ENCODE assay signal across 20 cellular contexts in the genomic region with DNA sequence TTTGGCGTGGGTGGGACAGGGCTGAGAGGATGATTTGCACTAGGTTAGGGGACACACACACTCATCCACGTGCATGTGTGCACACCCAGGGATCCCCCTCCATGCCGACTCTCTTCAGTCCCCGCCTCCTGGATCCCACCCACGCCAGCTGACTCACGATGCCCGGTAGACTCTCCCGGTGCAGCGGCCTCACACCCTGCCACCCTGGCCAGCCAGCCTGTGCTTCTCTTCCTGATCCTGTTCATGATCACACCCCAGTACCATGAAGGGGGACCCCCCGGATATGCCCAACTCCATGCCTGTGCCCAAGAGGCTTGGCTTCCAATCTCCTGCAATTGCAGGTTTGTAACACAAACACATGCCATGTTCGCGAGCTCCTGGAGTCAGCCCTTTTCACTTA.
"Had no signal": no experiment of that assay in that cellular context is flagged by ENCODE, and none has a peak within 500 bp of the region (broad histone marks: within the 10 kb centered on the region; RNA-seq: fewer than 3 reads in every experiment).

No MANE protein-coding gene starts in this region.

- H3K4me1 ChIP-seq: heart left ventricle, psoas muscle, right lobe of liver, transverse colon had no signal

- H3K4me3 Mint-ChIP-seq: memory B cell; nephron progenitor cell; stimulated activated naive B cell treated with anti-CD40 and anti-IgM and Interleukin-4, amounts not matched to agents 10 μg/mL and 1 μg/mL and 100 μg/mL, for 72 hours had no signal

- ATAC-seq: heart left ventricle; psoas muscle; stimulated activated naive B cell treated with anti-CD40 and anti-IgM and Interleukin-4, amounts not matched to agents 10 μg/mL and 1 μg/mL and 100 μg/mL, for 72 hours had no signal

- H3K36me3 ChIP-seq: heart left ventricle, neutrophil, right lobe of liver, stomach, thoracic aorta, transverse colon had no signal

- H3K36me3 Mint-ChIP-seq: memory B cell; stimulated activated naive B cell treated with anti-CD40 and anti-IgM and Interleukin-4, amounts not matched to agents 10 μg/mL and 1 μg/mL and 100 μg/mL, for 72 hours had no signal

- H3K4me1 Mint-ChIP-seq: memory B cell; stimulated activated naive B cell treated with anti-CD40 and anti-IgM and Interleukin-4, amounts not matched to agents 10 μg/mL and 1 μg/mL and 100 μg/mL, for 72 hours had no signal

- H3K9me3 ChIP-seq: heart left ventricle, neutrophil, psoas muscle, right lobe of liver, stomach, thoracic aorta, transverse colon had no signal

- H3K4me3 ChIP-seq: dorsolateral prefrontal cortex, heart left ventricle, psoas muscle, right lobe of liver, stomach, thoracic aorta, transverse colon had no signal

- DNase-seq: cortex of kidney; dorsolateral prefrontal cortex; effector CD8-positive, alpha-beta T cell; foreskin melanocyte; heart left ventricle; hippocampal formation; kidney glomerular epithelial cell; midbrain; nephron progenitor cell; psoas muscle; stimulated activated CD4-positive, alpha-beta T cell treated with anti-CD3 and anti-CD28 coated beads, Interleukin-2, amount 100 ng/mL, for 24 hours; stimulated activated CD4-positive, alpha-beta T cell treated with anti-CD3 and anti-CD28 coated beads, Interleukin-4, amount 100 ng/mL, for 4 hours; stimulated activated naive B cell treated with anti-CD40 and anti-IgM and Interleukin-4, amounts not matched to agents 10 μg/mL and 1 μg/mL and 100 μg/mL, for 72 hours; stomach; substantia nigra; transverse colon had no signal

- H3K27ac Mint-ChIP-seq: memory B cell; nephron progenitor cell; stimulated activated naive B cell treated with anti-CD40 and anti-IgM and Interleukin-4, amounts not matched to agents 10 μg/mL and 1 μg/mL and 100 μg/mL, for 72 hours had no signal

- H3K9me3 Mint-ChIP-seq: memory B cell, nephron progenitor cell had no signal

- H3K27me3 ChIP-seq: dorsolateral prefrontal cortex, right lobe of liver had no signal

- H3K27ac ChIP-seq: dorsolateral prefrontal cortex, heart left ventricle, neutrophil, psoas muscle, right lobe of liver, stomach, thoracic aorta, transverse colon had no signal
